ENCODE assay signal across 9 cellular contexts in genomic region chr21:25561668-25562641, GRCh38. TPM values are rescaled to one million over a fixed set of nuclear protein-coding genes. Genes with fewer than 3 reads are reported as not detected.
DNase-seq lines count a peak whose midpoint lies in the region; ATAC-seq and TF ChIP-seq lines count a peak whose summit lies in the region.
"Had no signal": no experiment of that assay in that cellular context is flagged by ENCODE, and none has a peak within 500 bp of the region (broad histone marks: within the 10 kb centered on the region; RNA-seq: fewer than 3 reads in every experiment).

No MANE protein-coding gene starts in this region.

- peak; percentile 70 for ATAC-seq in activated CD8-positive, alpha-beta T cell treated with anti-CD3 and anti-CD28 coated beads for 36 hours

- peaks cover 66% of the 10 kb centered on the region for H3K36me3 Mint-ChIP-seq in activated CD8-positive, alpha-beta T cell treated with anti-CD3 and anti-CD28 coated beads for 36 hours (ENCODE audit: low read depth)
- H3K36me3 Mint-ChIP-seq in endodermal cell (ENCODE audit: low read depth) = peaks cover 2% of the 10 kb centered on the region

- peak overlapping the region; percentile 83 for H3K4me3 Mint-ChIP-seq in activated CD8-positive, alpha-beta T cell treated with anti-CD3 and anti-CD28 coated beads for 36 hours
- H3K4me3 Mint-ChIP-seq in endodermal cell = peak overlapping the region; percentile 65

- no peaks in the 10 kb centered on the region for H3K27me3 Mint-ChIP-seq in activated CD8-positive, alpha-beta T cell treated with anti-CD3 and anti-CD28 coated beads for 36 hours
- H3K27me3 Mint-ChIP-seq in endodermal cell (ENCODE audit: insufficient read depth) = peaks cover 46% of the 10 kb centered on the region

- peak overlapping the region; percentile 98 for H3K27ac Mint-ChIP-seq in activated CD8-positive, alpha-beta T cell treated with anti-CD3 and anti-CD28 coated beads for 36 hours
- H3K27ac Mint-ChIP-seq in endodermal cell = peak overlapping the region; percentile 57

- in situ Hi-C loops in HAP-1 (cut with MboI; ENCODE audit: low sequenced_read_pairs) = no loop called here

- intact Hi-C loops in activated CD8-positive, alpha-beta T cell treated with anti-CD3 and anti-CD28 coated beads for 36 hours (cut with micrococcal nuclease) = loop anchor here (1.0 to 2.0 kb wide), 4 partner anchors 15 to 105 kb away; no protein-coding TSS in a partner anchor

- H3K36me3 ChIP-seq in GM06990 (ENCODE audit: control insufficient read depth, insufficient read depth, low read length) (peaks cover 18% of the 10 kb centered on the region), HAP-1 (replicated peaks) (no peaks in the 10 kb centered on the region; the same call in 1 of the 2 replicates), endodermal cell (ENCODE audit: control insufficient read depth, insufficient read depth, low read length) (no peaks in the 10 kb centered on the region), muscle layer of colon (ENCODE audit: insufficient read depth, low read length) (no peaks in the 10 kb centered on the region)

- H3K9ac ChIP-seq in endodermal cell (ENCODE audit: extremely low read depth, low read length, poor library complexity, severe bottlenecking) (no peak overlapping the region), muscle layer of colon (ENCODE audit: low read length) (peak overlapping the region; percentile 2)

- H3K27me3 ChIP-seq in GM06990 (replicated peaks; ENCODE audit: control insufficient read depth, insufficient read depth, low read length) = no peaks in the 10 kb centered on the region
- H3K27me3 ChIP-seq in HAP-1 (ENCODE audit: low read depth) = no peaks in the 10 kb centered on the region
- peaks cover 27% of the 10 kb centered on the region for H3K27me3 ChIP-seq in endodermal cell (ENCODE audit: control insufficient read depth, insufficient read depth, low read length, poor library complexity, severe bottlenecking)
- H3K27me3 ChIP-seq in muscle layer of colon (ENCODE audit: control insufficient read depth in 1 of 2, insufficient read depth in 2 of 2, low read length in 2 of 2) = no peaks in the 10 kb centered on the region

- POLR2A ChIA-PET in activated CD8-positive, alpha-beta T cell treated with anti-CD3 and anti-CD28 coated beads for 36 hours (lab: Charles Lee) = interaction anchor here (0.6 to 6.4 kb wide), 34 partner anchors 8 to 167 kb away, joined by 3 to 521 read pairs (median 6); no protein-coding TSS in a partner anchor

- WGBS in endodermal cell (ENCODE audit: insufficient coverage in 1 of 2, insufficient read length in 1 of 2), 2 experiments = 16 to 30% methylated on average over 37 to 74 of the region's 74 CpGs

- CTCF ChIA-PET in activated CD8-positive, alpha-beta T cell treated with anti-CD3 and anti-CD28 coated beads for 36 hours (lab: Charles Lee) = interaction anchor here (0.8 to 3.6 kb wide), 6 partner anchors 11 to 140 kb away, joined by 3 to 17 read pairs (median 8); no protein-coding TSS in a partner anchor

- no peaks in the 10 kb centered on the region for H3K9me3 ChIP-seq in HAP-1
- H3K9me3 ChIP-seq in endodermal cell (ENCODE audit: control insufficient read depth, low read length) = no peaks in the 10 kb centered on the region
- H3K9me3 ChIP-seq in muscle layer of colon (ENCODE audit: low read length) = no peaks in the 10 kb centered on the region

- H3K4me1 ChIP-seq in HAP-1 (no peaks in the 10 kb centered on the region), endodermal cell (ENCODE audit: control insufficient read depth, insufficient read depth, low read length) (no peaks in the 10 kb centered on the region), muscle layer of colon (ENCODE audit: insufficient read depth, low read length) (no peaks in the 10 kb centered on the region)

- peak; percentile 30 for TF ChIP-seq CTCF in GM06990 (IDR thresholded peaks at IDR 0.05; ENCODE audit: insufficient read depth, low read length, poor library complexity, severe bottlenecking)
- TF ChIP-seq CTCF in activated CD8-positive, alpha-beta T cell treated with anti-CD3 and anti-CD28 coated beads for 36 hours (IDR thresholded peaks at IDR 0.05) = no peak
- peak; percentile 63 for TF ChIP-seq CTCF in endodermal cell (conservative IDR thresholded peaks at IDR 0.05)

- H3K4me1 Mint-ChIP-seq in activated CD8-positive, alpha-beta T cell treated with anti-CD3 and anti-CD28 coated beads for 36 hours (ENCODE audit: low read depth) = peaks cover 42% of the 10 kb centered on the region
- peaks cover 4% of the 10 kb centered on the region for H3K4me1 Mint-ChIP-seq in endodermal cell

- peak; percentile 94 for DNase-seq in GM06990 (ENCODE audit: extremely low read depth, insufficient read length)
- DNase-seq in HAP-1 (ENCODE audit: low spot score in 2 of 2) = peak in 1 of 2 experiments; percentile 38
- peak; percentile 92 for DNase-seq in MV-4-11 (lab: John Stamatoyannopoulos, UW)
- peak; percentile 90 for DNase-seq in activated CD8-positive, alpha-beta T cell treated with anti-CD3 and anti-CD28 coated beads for 36 hours
- peak; percentile 85 for DNase-seq in endodermal cell
- DNase-seq in stimulated activated CD8-positive, alpha-beta memory T cell treated with anti-CD3 and anti-CD28 coated beads, Interleukin-7, amount 100 ng/mL, for 4 hours (ENCODE audit: low read depth in 2 of 2) = peak; percentile 80 to 83
- DNase-seq in NCI-H526 treated with DMSO at 0.1 percent for 48 hours (lab: John Stamatoyannopoulos, UW) = no peak

- H3K27ac ChIP-seq in endodermal cell (ENCODE audit: low read depth, low read length) (no peak overlapping the region), muscle layer of colon (ENCODE audit: low read depth, low read length) (no peak overlapping the region)
- H3K27ac ChIP-seq: epithelial cell of prostate had no signal

- H3K4me3 ChIP-seq in GM06990 (replicated peaks; ENCODE audit: low read depth, low read length) (peak overlapping the region; percentile 92), HAP-1 (peak overlapping the region; percentile 4; the same call in 1 of the 2 replicates), endodermal cell (ENCODE audit: low read length) (peak overlapping the region; percentile 43), muscle layer of colon (ENCODE audit: low read depth in 1 of 2, low read length in 2 of 2) (peak overlapping the region; percentile 41 to 49)

- H3K9me3 Mint-ChIP-seq in activated CD8-positive, alpha-beta T cell treated with anti-CD3 and anti-CD28 coated beads for 36 hours = peaks cover 3% of the 10 kb centered on the region
- H3K9me3 Mint-ChIP-seq in endodermal cell = no peaks in the 10 kb centered on the region

RNA-seq across cellular contexts. Expression of gene MRPL39, which starts 45.3 kb away (rescaled TPM):
- total RNA-seq in activated CD8-positive, alpha-beta T cell treated with anti-CD3 and anti-CD28 coated beads for 36 hours = 10 to 100 TPM; 67.1 to 71.0 TPM
- total RNA-seq in endodermal cell = 10 to 100 TPM; 43.2 to 46.3 TPM
- polyA plus RNA-seq in endodermal cell (2013, experiment 1 of 2) = 43.0 TPM
- polyA plus RNA-seq in endodermal cell (2013, experiment 2 of 2) = 40.8 TPM

Comparison
In these comparisons a context has a peak if more than half of its experiments do, and no peak if none do; other contexts are left out.
1. H3K4me3 ChIP-seq: peak in every context shown above with its lines; median percentile 92 in GM06990; 45 in muscle layer of colon; 43 in endodermal cell; 4 in HAP-1.